ENCODE assay signal across 1 cellular context in the genomic region with DNA sequence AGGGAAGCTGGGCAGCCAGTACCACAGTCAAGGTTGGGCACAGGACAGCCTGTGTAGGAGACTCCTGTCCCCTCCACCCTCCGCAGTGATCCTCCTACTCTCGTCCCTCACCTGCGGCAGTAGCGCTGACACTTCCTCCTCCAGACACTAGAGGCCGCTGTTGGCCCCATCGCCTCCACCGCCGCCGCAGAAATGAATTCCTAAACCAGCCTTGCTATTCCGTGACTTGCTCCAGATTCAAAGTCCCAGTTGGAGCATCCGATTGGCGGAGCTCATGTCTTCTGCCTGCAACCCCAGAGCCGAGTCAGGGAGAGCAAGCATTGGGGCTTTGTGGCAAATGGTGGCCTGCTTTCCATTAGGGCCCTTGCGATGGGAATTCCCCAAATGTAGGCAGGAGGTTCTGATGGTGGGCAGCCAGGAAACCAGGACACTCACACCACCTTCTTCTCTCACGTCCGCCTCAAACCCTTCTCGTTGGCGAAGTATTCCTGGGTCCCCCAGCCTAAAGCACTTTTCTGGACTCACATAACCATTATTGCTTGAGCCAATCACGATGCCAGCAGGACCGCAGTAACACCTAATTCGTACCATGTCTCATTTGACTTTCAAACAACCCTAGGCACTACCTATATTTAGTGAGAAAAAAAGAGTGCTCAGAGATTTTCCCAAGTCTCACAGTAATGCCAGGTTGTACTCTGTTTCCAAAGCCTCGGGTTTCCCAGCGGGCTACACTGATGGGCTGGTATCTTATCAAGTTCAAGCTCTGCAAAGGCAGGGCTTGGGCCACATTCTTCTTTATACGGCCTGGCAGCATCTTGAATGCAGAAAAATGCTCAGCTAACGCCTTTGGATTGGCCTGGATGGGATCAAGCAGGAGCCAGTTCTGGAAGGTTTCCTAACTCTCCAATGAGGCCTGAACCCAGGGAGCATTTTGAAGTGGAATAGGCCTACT.
TF ChIP-seq lines count a peak whose summit lies in the region.

No MANE protein-coding gene starts in this region.

TF ChIP-seq in GM12878, 131 proteins besides CTCF, POLR2A, EP300 and RAD21 (continues in another document):
- TF ChIP-seq KLF5 (IDR thresholded peaks at IDR 0.05; ENCODE audit: partially characterized antibody) (peak; percentile 54), CUX1 (IDR thresholded peaks at IDR 0.05; ENCODE audit: insufficient replicate concordance, low read depth, low read length) (no peak), SPI1 (IDR thresholded peaks at IDR 0.05; ENCODE audit: borderline replicate concordance, insufficient read depth, low read depth, low read length) (peak; percentile 38; the same call in 1 of the 2 replicates), ATF7 (IDR thresholded peaks at IDR 0.05; ENCODE audit: low read depth) (peak; percentile 22; the same call in 1 of the 2 replicates), SP1 (IDR thresholded peaks at IDR 0.05; ENCODE audit: low read depth, low read length) (no peak), BCL11A (IDR thresholded peaks at IDR 0.05; ENCODE audit: low read depth, low read length) (no peak), JUND (IDR thresholded peaks at IDR 0.05; ENCODE audit: low read depth, low read length) (no peak), ESRRA (IDR thresholded peaks at IDR 0.05; ENCODE audit: low read length) (peak; percentile 82; the same call in 1 of the 2 replicates), RBBP5 (conservative IDR thresholded peaks at IDR 0.05) (no peak), YBX1 (IDR thresholded peaks at IDR 0.05) (no peak), RAD51 (IDR thresholded peaks at IDR 0.05) (no peak), CHD1 (IDR thresholded peaks at IDR 0.05; ENCODE audit: low read depth, low read length) (no peak), MTA2 (IDR thresholded peaks at IDR 0.05; ENCODE audit: low read depth) (peak; percentile 62; the same call in 1 of the 2 replicates), POU2F2 (IDR thresholded peaks at IDR 0.05; ENCODE audit: borderline replicate concordance, low read depth, low read length) (peak; percentile 35; the same call in 1 of the 3 replicates), IKZF1 (conservative IDR thresholded peaks at IDR 0.05) (peak; percentile 89), EED (IDR thresholded peaks at IDR 0.05; ENCODE audit: low read depth) (peak; percentile 84), ZNF687 (IDR thresholded peaks at IDR 0.05) (no peak), HDGF (IDR thresholded peaks at IDR 0.05) (peak; percentile 85; the same call in 1 of the 2 replicates), RUNX3 (IDR thresholded peaks at IDR 0.05; ENCODE audit: low read length) (peak; percentile 59), BHLHE40 (IDR thresholded peaks at IDR 0.05; ENCODE audit: borderline replicate concordance in 1 of 2, low read depth in 2 of 2, low read length in 1 of 2) (peak; percentile 50 to 59; a peak in 3 of 4 replicates), E2F4 (IDR thresholded peaks at IDR 0.05; ENCODE audit: low read depth, low read length) (no peak), CBFB (IDR thresholded peaks at IDR 0.05; ENCODE audit: low read depth) (0 out of 2 replicates have a peak, but pooled peaks have one; percentile 36), NBN (IDR thresholded peaks at IDR 0.05) (peak; percentile 94)
- TF ChIP-seq, protein P1, sequence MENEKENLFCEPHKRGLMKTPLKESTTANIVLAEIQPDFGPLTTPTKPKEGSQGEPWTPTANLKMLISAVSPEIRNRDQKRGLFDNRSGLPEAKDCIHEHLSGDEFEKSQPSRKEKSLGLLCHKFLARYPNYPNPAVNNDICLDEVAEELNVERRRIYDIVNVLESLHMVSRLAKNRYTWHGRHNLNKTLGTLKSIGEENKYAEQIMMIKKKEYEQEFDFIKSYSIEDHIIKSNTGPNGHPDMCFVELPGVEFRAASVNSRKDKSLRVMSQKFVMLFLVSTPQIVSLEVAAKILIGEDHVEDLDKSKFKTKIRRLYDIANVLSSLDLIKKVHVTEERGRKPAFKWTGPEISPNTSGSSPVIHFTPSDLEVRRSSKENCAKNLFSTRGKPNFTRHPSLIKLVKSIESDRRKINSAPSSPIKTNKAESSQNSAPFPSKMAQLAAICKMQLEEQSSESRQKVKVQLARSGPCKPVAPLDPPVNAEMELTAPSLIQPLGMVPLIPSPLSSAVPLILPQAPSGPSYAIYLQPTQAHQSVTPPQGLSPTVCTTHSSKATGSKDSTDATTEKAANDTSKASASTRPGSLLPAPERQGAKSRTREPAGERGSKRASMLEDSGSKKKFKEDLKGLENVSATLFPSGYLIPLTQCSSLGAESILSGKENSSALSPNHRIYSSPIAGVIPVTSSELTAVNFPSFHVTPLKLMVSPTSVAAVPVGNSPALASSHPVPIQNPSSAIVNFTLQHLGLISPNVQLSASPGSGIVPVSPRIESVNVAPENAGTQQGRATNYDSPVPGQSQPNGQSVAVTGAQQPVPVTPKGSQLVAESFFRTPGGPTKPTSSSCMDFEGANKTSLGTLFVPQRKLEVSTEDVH (IDR thresholded peaks at IDR 0.05; ENCODE audit: low read depth, partially characterized antibody) = peak; percentile 27
- TF ChIP-seq, protein P2, sequence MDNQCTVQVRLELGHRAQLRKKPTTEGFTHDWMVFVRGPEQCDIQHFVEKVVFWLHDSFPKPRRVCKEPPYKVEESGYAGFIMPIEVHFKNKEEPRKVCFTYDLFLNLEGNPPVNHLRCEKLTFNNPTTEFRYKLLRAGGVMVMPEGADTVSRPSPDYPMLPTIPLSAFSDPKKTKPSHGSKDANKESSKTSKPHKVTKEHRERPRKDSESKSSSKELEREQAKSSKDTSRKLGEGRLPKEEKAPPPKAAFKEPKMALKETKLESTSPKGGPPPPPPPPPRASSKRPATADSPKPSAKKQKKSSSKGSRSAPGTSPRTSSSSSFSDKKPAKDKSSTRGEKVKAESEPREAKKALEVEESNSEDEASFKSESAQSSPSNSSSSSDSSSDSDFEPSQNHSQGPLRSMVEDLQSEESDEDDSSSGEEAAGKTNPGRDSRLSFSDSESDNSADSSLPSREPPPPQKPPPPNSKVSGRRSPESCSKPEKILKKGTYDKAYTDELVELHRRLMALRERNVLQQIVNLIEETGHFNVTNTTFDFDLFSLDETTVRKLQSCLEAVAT (IDR thresholded peaks at IDR 0.05) = peak; percentile 83; the same call in 1 of the 2 replicates
- TF ChIP-seq, protein P3, sequence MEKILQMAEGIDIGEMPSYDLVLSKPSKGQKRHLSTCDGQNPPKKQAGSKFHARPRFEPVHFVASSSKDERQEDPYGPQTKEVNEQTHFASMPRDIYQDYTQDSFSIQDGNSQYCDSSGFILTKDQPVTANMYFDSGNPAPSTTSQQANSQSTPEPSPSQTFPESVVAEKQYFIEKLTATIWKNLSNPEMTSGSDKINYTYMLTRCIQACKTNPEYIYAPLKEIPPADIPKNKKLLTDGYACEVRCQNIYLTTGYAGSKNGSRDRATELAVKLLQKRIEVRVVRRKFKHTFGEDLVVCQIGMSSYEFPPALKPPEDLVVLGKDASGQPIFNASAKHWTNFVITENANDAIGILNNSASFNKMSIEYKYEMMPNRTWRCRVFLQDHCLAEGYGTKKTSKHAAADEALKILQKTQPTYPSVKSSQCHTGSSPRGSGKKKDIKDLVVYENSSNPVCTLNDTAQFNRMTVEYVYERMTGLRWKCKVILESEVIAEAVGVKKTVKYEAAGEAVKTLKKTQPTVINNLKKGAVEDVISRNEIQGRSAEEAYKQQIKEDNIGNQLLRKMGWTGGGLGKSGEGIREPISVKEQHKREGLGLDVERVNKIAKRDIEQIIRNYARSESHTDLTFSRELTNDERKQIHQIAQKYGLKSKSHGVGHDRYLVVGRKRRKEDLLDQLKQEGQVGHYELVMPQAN (conservative IDR thresholded peaks at IDR 0.05) = peak; percentile 36; the same call in 1 of the 2 replicates
- TF ChIP-seq, protein P4, sequence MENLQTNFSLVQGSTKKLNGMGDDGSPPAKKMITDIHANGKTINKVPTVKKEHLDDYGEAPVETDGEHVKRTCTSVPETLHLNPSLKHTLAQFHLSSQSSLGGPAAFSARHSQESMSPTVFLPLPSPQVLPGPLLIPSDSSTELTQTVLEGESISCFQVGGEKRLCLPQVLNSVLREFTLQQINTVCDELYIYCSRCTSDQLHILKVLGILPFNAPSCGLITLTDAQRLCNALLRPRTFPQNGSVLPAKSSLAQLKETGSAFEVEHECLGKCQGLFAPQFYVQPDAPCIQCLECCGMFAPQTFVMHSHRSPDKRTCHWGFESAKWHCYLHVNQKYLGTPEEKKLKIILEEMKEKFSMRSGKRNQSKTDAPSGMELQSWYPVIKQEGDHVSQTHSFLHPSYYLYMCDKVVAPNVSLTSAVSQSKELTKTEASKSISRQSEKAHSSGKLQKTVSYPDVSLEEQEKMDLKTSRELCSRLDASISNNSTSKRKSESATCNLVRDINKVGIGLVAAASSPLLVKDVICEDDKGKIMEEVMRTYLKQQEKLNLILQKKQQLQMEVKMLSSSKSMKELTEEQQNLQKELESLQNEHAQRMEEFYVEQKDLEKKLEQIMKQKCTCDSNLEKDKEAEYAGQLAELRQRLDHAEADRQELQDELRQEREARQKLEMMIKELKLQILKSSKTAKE (IDR thresholded peaks at IDR 0.05; ENCODE audit: low read depth, poor library complexity, severe bottlenecking) = peak; percentile 28
